ENCODE assay signal across 1 cellular context in genomic region chr2:178923546-178923945, GRCh38.
TF ChIP-seq lines count a peak whose summit lies in the region.

No MANE protein-coding gene starts in this region.

TF ChIP-seq in WTC11, 78 proteins besides CTCF, POLR2A, EP300 and RAD21 (continued from another document):
- TF ChIP-seq ATF3 (CRISPR knock-in tag; conservative IDR thresholded peaks at IDR 0.05) = no peak
- no peak for TF ChIP-seq NFE2L1 (CRISPR knock-in tag; IDR thresholded peaks at IDR 0.05)
- no peak for TF ChIP-seq ZNF219 (CRISPR knock-in tag; IDR thresholded peaks at IDR 0.05; ENCODE audit: borderline replicate concordance)
- TF ChIP-seq ZNF532 (CRISPR knock-in tag; IDR thresholded peaks at IDR 0.05; ENCODE audit: borderline replicate concordance) = no peak
- TF ChIP-seq JUN (CRISPR knock-in tag; IDR thresholded peaks at IDR 0.05) = no peak
- no peak for TF ChIP-seq HMGA2 (CRISPR knock-in tag; IDR thresholded peaks at IDR 0.05)
- TF ChIP-seq MAX (CRISPR knock-in tag; IDR thresholded peaks at IDR 0.05) = no peak
- no peak for TF ChIP-seq ATF2 (CRISPR knock-in tag; IDR thresholded peaks at IDR 0.05; ENCODE audit: borderline replicate concordance, low read depth)
